Comparison of ENCODE assay signal across 1 cellular context in genomic region chr19:955803-956746, GRCh38.
TF ChIP-seq lines count a peak whose summit lies in the region.

No MANE protein-coding gene starts in this region.

TF ChIP-seq in K562, 482 proteins besides CTCF, POLR2A, EP300 and RAD21:
- TF ChIP-seq, protein P1, sequence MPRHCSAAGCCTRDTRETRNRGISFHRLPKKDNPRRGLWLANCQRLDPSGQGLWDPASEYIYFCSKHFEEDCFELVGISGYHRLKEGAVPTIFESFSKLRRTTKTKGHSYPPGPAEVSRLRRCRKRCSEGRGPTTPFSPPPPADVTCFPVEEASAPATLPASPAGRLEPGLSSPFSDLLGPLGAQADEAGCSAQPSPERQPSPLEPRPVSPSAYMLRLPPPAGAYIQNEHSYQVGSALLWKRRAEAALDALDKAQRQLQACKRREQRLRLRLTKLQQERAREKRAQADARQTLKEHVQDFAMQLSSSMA (CRISPR knock-in tag; IDR thresholded peaks at IDR 0.05): no peak
- TF ChIP-seq FOXA1 (IDR thresholded peaks at IDR 0.05; ENCODE audit: borderline replicate concordance): no peak
- TF ChIP-seq ETV5 (CRISPR knock-in tag; IDR thresholded peaks at IDR 0.05; ENCODE audit: low read depth): no peak
- no peak for TF ChIP-seq ZBTB43 (CRISPR knock-in tag; IDR thresholded peaks at IDR 0.05)
- TF ChIP-seq MTA2 (IDR thresholded peaks at IDR 0.05; ENCODE audit: low read depth): no peak
- TF ChIP-seq PCBP1 (IDR thresholded peaks at IDR 0.05; ENCODE audit: low read depth, low read length, poor library complexity, severe bottlenecking): no peak
- peak in 1 of 2 experiments; percentile 56; a peak in 1 of 4 replicates for TF ChIP-seq TEAD1 (CRISPR knock-in tag; IDR thresholded peaks at IDR 0.05)
- TF ChIP-seq ZKSCAN8 (CRISPR knock-in tag; IDR thresholded peaks at IDR 0.05): peak; percentile 77; the same call in 1 of the 2 replicates
- peak in 1 of 2 experiments; percentile 9; a peak in 1 of 4 replicates for TF ChIP-seq KDM1A (IDR thresholded peaks at IDR 0.05)
- TF ChIP-seq ARID4B (CRISPR knock-in tag; IDR thresholded peaks at IDR 0.05): no peak
- TF ChIP-seq RBM34 (IDR thresholded peaks at IDR 0.05; ENCODE audit: borderline replicate concordance, insufficient read depth, low read length): no peak
- TF ChIP-seq FOXP1 (CRISPR knock-in tag; IDR thresholded peaks at IDR 0.05): no peak
- no peak for TF ChIP-seq MEF2A (IDR thresholded peaks at IDR 0.05; ENCODE audit: control insufficient read depth, low read depth, low read length)
- no peak for TF ChIP-seq THRAP3 (IDR thresholded peaks at IDR 0.05; ENCODE audit: borderline replicate concordance)
- no peak for TF ChIP-seq ZC3H11A (IDR thresholded peaks at IDR 0.05; ENCODE audit: low read depth, low read length)
- TF ChIP-seq RUNX1 (IDR thresholded peaks at IDR 0.05; ENCODE audit: low read depth): no peak
- TF ChIP-seq, protein P2, sequence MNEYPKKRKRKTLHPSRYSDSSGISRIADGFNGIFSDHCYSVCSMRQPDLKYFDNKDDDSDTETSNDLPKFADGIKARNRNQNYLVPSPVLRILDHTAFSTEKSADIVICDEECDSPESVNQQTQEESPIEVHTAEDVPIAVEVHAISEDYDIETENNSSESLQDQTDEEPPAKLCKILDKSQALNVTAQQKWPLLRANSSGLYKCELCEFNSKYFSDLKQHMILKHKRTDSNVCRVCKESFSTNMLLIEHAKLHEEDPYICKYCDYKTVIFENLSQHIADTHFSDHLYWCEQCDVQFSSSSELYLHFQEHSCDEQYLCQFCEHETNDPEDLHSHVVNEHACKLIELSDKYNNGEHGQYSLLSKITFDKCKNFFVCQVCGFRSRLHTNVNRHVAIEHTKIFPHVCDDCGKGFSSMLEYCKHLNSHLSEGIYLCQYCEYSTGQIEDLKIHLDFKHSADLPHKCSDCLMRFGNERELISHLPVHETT (CRISPR knock-in tag; conservative IDR thresholded peaks at IDR 0.05 in 1 of 2, IDR thresholded peaks at IDR 0.05 in 1 of 2): no peak
- TF ChIP-seq, protein P3, sequence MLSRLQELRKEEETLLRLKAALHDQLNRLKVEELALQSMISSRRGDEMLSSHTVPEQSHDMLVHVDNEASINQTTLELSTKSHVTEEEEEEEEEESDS (CRISPR knock-in tag; IDR thresholded peaks at IDR 0.05): no peak
- TF ChIP-seq MAFF (IDR thresholded peaks at IDR 0.05; ENCODE audit: low read length): no peak
- TF ChIP-seq, protein P4, sequence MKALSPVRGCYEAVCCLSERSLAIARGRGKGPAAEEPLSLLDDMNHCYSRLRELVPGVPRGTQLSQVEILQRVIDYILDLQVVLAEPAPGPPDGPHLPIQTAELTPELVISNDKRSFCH (CRISPR knock-in tag; IDR thresholded peaks at IDR 0.05): no peak
- TF ChIP-seq, protein P4 (tag; IDR thresholded peaks at IDR 0.05): no peak
- no peak for TF ChIP-seq KLF10 (CRISPR knock-in tag; IDR thresholded peaks at IDR 0.05)
- TF ChIP-seq, protein P5, sequence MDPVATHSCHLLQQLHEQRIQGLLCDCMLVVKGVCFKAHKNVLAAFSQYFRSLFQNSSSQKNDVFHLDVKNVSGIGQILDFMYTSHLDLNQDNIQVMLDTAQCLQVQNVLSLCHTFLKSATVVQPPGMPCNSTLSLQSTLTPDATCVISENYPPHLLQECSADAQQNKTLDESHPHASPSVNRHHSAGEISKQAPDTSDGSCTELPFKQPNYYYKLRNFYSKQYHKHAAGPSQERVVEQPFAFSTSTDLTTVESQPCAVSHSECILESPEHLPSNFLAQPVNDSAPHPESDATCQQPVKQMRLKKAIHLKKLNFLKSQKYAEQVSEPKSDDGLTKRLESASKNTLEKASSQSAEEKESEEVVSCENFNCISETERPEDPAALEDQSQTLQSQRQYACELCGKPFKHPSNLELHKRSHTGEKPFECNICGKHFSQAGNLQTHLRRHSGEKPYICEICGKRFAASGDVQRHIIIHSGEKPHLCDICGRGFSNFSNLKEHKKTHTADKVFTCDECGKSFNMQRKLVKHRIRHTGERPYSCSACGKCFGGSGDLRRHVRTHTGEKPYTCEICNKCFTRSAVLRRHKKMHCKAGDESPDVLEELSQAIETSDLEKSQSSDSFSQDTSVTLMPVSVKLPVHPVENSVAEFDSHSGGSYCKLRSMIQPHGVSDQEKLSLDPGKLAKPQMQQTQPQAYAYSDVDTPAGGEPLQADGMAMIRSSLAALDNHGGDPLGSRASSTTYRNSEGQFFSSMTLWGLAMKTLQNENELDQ (CRISPR knock-in tag; IDR thresholded peaks at IDR 0.05; ENCODE audit: borderline replicate concordance): no peak
- TF ChIP-seq IRF9 (tag; IDR thresholded peaks at IDR 0.05): no peak
- TF ChIP-seq TEAD4 (IDR thresholded peaks at IDR 0.05; ENCODE audit: low read length): no peak
- TF ChIP-seq TEAD4 (CRISPR knock-in tag; IDR thresholded peaks at IDR 0.05; ENCODE audit: borderline replicate concordance): 0 out of 2 replicates have a peak, but pooled peaks have one; percentile 16
- no peak for TF ChIP-seq ILF3 (IDR thresholded peaks at IDR 0.05; ENCODE audit: borderline replicate concordance)
- no peak for TF ChIP-seq MAZ (CRISPR knock-in tag; conservative IDR thresholded peaks at IDR 0.05 in 1 of 2, IDR thresholded peaks at IDR 0.05 in 1 of 2)
- TF ChIP-seq, protein P6, sequence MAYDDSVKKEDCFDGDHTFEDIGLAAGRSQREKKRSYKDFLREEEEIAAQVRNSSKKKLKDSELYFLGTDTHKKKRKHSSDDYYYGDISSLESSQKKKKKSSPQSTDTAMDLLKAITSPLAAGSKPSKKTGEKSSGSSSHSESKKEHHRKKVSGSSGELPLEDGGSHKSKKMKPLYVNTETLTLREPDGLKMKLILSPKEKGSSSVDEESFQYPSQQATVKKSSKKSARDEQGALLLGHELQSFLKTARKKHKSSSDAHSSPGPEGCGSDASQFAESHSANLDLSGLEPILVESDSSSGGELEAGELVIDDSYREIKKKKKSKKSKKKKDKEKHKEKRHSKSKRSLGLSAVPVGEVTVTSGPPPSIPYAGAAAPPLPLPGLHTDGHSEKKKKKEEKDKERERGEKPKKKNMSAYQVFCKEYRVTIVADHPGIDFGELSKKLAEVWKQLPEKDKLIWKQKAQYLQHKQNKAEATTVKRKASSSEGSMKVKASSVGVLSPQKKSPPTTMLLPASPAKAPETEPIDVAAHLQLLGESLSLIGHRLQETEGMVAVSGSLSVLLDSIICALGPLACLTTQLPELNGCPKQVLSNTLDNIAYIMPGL (CRISPR knock-in tag; IDR thresholded peaks at IDR 0.05): no peak
- no peak for TF ChIP-seq TCF7L2 (IDR thresholded peaks at IDR 0.05; ENCODE audit: low read depth, low read length)
